In genomic region chr3:155889212-155889611, GRCh38 we compare ENCODE assay signal across 27 cellular contexts. TPM values are rescaled to one million over a fixed set of nuclear protein-coding genes. Genes with fewer than 3 reads are reported as not detected.
DNase-seq lines count a peak whose midpoint lies in the region; ATAC-seq and TF ChIP-seq lines count a peak whose summit lies in the region.
"Had no signal": no experiment of that assay in that cellular context is flagged by ENCODE, and none has a peak within 500 bp of the region (broad histone marks: within the 10 kb centered on the region; RNA-seq: fewer than 3 reads in every experiment).

No MANE protein-coding gene starts in this region.

- H3K56ac ChIP-seq in mesendoderm (ENCODE audit: low read length), result peak overlapping the region; percentile 56

- H3K79me1 ChIP-seq in mesendoderm (ENCODE audit: low read length), result peaks cover 11% of the 10 kb centered on the region

- H3K27me3 Mint-ChIP-seq in T-helper 1 cell treated with Interleukin-12 subunit alpha and Interleukin-12 subunit beta and Interleukin-4 antibody, amounts not matched to agents 30 μg/mL and 1 μg/mL, for 36 hours (ENCODE audit: low read depth), result no peaks in the 10 kb centered on the region
- no peaks in the 10 kb centered on the region for H3K27me3 Mint-ChIP-seq in CD8-positive, alpha-beta memory T cell
- no peaks in the 10 kb centered on the region for H3K27me3 Mint-ChIP-seq in WTC11 (ENCODE audit: low read depth)
- H3K27me3 Mint-ChIP-seq: activated naive CD4-positive, alpha-beta T cell treated with anti-CD3 and anti-CD28 coated beads, Interleukin-2, amount 10 ng/mL, durations not matched to agents 7 days and 5 days; stimulated activated naive CD8-positive, alpha-beta T cell treated with anti-CD3 and anti-CD28 coated beads, Interleukin-15, amount 100 ng/mL, for 72 hours had no signal

- H3K9me3 ChIP-seq in CD8-positive, alpha-beta memory T cell (ENCODE audit: low read length), result no peaks in the 10 kb centered on the region
- H3K9me3 ChIP-seq: left lung, vagina had no signal

- H3K18ac ChIP-seq in mesendoderm (ENCODE audit: low read length), result no peak overlapping the region

- no peak overlapping the region for H2BK5ac ChIP-seq in mesendoderm (ENCODE audit: low read length)

- H3K9ac ChIP-seq in mesendoderm (ENCODE audit: low read length), result no peak overlapping the region

- H2BK15ac ChIP-seq in mesendoderm (replicated peaks; ENCODE audit: low read depth), result no peak overlapping the region

- no peak overlapping the region for H3K4me2 ChIP-seq in mesendoderm (ENCODE audit: low read length)

- no peaks in the 10 kb centered on the region for H3K36me3 ChIP-seq in CD8-positive, alpha-beta memory T cell (ENCODE audit: insufficient read depth, low read length)
- no peaks in the 10 kb centered on the region for H3K36me3 ChIP-seq in mesendoderm (ENCODE audit: control insufficient read depth, insufficient read depth, low read length)

- H4K5ac ChIP-seq in mesendoderm (ENCODE audit: low read length), result no peak overlapping the region

- H3K4me3 Mint-ChIP-seq in T-helper 1 cell treated with Interleukin-12 subunit alpha and Interleukin-12 subunit beta and Interleukin-4 antibody, amounts not matched to agents 30 μg/mL and 1 μg/mL, for 36 hours, result no peak overlapping the region
- no peak overlapping the region for H3K4me3 Mint-ChIP-seq in CD8-positive, alpha-beta memory T cell
- no peak overlapping the region for H3K4me3 Mint-ChIP-seq in WTC11
- H3K4me3 Mint-ChIP-seq: activated naive CD4-positive, alpha-beta T cell treated with anti-CD3 and anti-CD28 coated beads, Interleukin-2, amount 10 ng/mL, durations not matched to agents 7 days and 5 days; activated T-cell treated with anti-CD3 and anti-CD28 coated beads, Interleukin-2, amount 50 U/mL, for 4 hours; stimulated activated naive CD8-positive, alpha-beta T cell treated with anti-CD3 and anti-CD28 coated beads, Interleukin-15, amount 100 ng/mL, for 72 hours had no signal

- H2BK120ac ChIP-seq in mesendoderm (ENCODE audit: low read depth, low read length), result no peak overlapping the region

- no peak overlapping the region for H3K23ac ChIP-seq in mesendoderm (ENCODE audit: low read length)

- H3K4ac ChIP-seq in mesendoderm (ENCODE audit: low read depth, low read length), result no peak overlapping the region

- peaks cover 26% of the 10 kb centered on the region for H3K4me1 Mint-ChIP-seq in T-helper 1 cell treated with Interleukin-12 subunit alpha and Interleukin-12 subunit beta and Interleukin-4 antibody, amounts not matched to agents 30 μg/mL and 1 μg/mL, for 36 hours (ENCODE audit: low read depth)
- peaks cover 37 to 56% (median 48%) of the 10 kb centered on the region in 3 donors for H3K4me1 Mint-ChIP-seq in CD8-positive, alpha-beta memory T cell
- H3K4me1 Mint-ChIP-seq in WTC11, result peaks cover 12% of the 10 kb centered on the region

- no peak overlapping the region for H2AK5ac ChIP-seq in mesendoderm (ENCODE audit: low read length)

- TF ChIP-seq CTCF in WTC11 (IDR thresholded peaks at IDR 0.05), result no peak

- H3K9me3 Mint-ChIP-seq in T-helper 1 cell treated with Interleukin-12 subunit alpha and Interleukin-12 subunit beta and Interleukin-4 antibody, amounts not matched to agents 30 μg/mL and 1 μg/mL, for 36 hours, result no peaks in the 10 kb centered on the region
- H3K9me3 Mint-ChIP-seq in CD8-positive, alpha-beta memory T cell, result no peaks in the 10 kb centered on the region
- no peaks in the 10 kb centered on the region for H3K9me3 Mint-ChIP-seq in WTC11
- H3K9me3 Mint-ChIP-seq: activated naive CD4-positive, alpha-beta T cell treated with anti-CD3 and anti-CD28 coated beads, Interleukin-2, amount 10 ng/mL, durations not matched to agents 7 days and 5 days; activated T-cell treated with anti-CD3 and anti-CD28 coated beads, Interleukin-2, amount 50 U/mL, for 4 hours; stimulated activated naive CD8-positive, alpha-beta T cell treated with anti-CD3 and anti-CD28 coated beads, Interleukin-15, amount 100 ng/mL, for 72 hours had no signal

- H3K27ac Mint-ChIP-seq in T-helper 1 cell treated with Interleukin-12 subunit alpha and Interleukin-12 subunit beta and Interleukin-4 antibody, amounts not matched to agents 30 μg/mL and 1 μg/mL, for 36 hours, result peak overlapping the region; percentile 2
- H3K27ac Mint-ChIP-seq in CD8-positive, alpha-beta memory T cell, result peak overlapping the region in 4 of 8 donors; percentile 12 to 56 (median 48)
- peak overlapping the region; percentile 54 for H3K27ac Mint-ChIP-seq in WTC11
- H3K27ac Mint-ChIP-seq: activated naive CD4-positive, alpha-beta T cell treated with anti-CD3 and anti-CD28 coated beads, Interleukin-2, amount 10 ng/mL, durations not matched to agents 7 days and 5 days; stimulated activated naive CD8-positive, alpha-beta T cell treated with anti-CD3 and anti-CD28 coated beads, Interleukin-15, amount 100 ng/mL, for 72 hours had no signal

- WGBS in mesendoderm (ENCODE audit: extremely low coverage, insufficient coverage, low lambda C conversion rate), result no CpG with 5 or more reads among the region's 5 CpGs

- H3K79me2 ChIP-seq in mesendoderm (ENCODE audit: control insufficient read depth, insufficient read depth, low read length), result peaks cover 48% of the 10 kb centered on the region

- peaks cover 4% of the 10 kb centered on the region for H3K4me1 ChIP-seq in CD8-positive, alpha-beta memory T cell (ENCODE audit: insufficient read depth, low read length)
- no peaks in the 10 kb centered on the region for H3K4me1 ChIP-seq in mesendoderm (ENCODE audit: control insufficient read depth, low read depth, low read length)

- H3K36me3 Mint-ChIP-seq in T-helper 1 cell treated with Interleukin-12 subunit alpha and Interleukin-12 subunit beta and Interleukin-4 antibody, amounts not matched to agents 30 μg/mL and 1 μg/mL, for 36 hours (ENCODE audit: low read depth), result peaks cover 5% of the 10 kb centered on the region
- H3K36me3 Mint-ChIP-seq in CD8-positive, alpha-beta memory T cell, result peaks cover 0 to 11% (median 2%) of the 10 kb centered on the region in 3 donors
- peaks cover 10% of the 10 kb centered on the region for H3K36me3 Mint-ChIP-seq in WTC11

- no peak for DNase-seq in T-helper 1 cell
- DNase-seq in CD8-positive, alpha-beta memory T cell, result no peak
- no peak for DNase-seq in WTC11 (ENCODE audit: low spot score)
- DNase-seq in mesendoderm, result no peak
- no peak for DNase-seq in effector CD8-positive, alpha-beta T cell (lab: John Stamatoyannopoulos, UW)
- no peak for DNase-seq in stimulated activated naive CD4-positive, alpha-beta T cell treated with Interleukin-2 at 50 U/mL for 16 hours (lab: John Stamatoyannopoulos, UW)
- DNase-seq: activated CD4-positive, alpha-beta T cell treated with anti-CD3 and anti-CD28 coated beads for 1 hour; activated CD8-positive, alpha-beta memory T cell treated with anti-CD3 and anti-CD28 coated beads for 24 hours; activated naive CD4-positive, alpha-beta T cell treated with anti-CD3 and anti-CD28 coated beads, Interleukin-2, amount 10 ng/mL, durations not matched to agents 7 days and 5 days; activated T-cell treated with anti-CD3 and anti-CD28 coated beads, Interleukin-2, amount 50 U/mL, for 4 hours; aorta; GM23248; hypothalamus; left lung; mesenchymal stem cell; MV-4-11; NCI-H1694 treated with DMSO at 0.1 percent for 48 hours; NCI-H2171; NCI-H510A treated with DMSO at 0.1 percent for 48 hours; NK-92 treated with Interleukin-12 subunit alpha and Interleukin-12 subunit beta, amount 100 ng/mL, for 24 hours; PC-3; SHP77; stimulated activated naive CD8-positive, alpha-beta T cell treated with anti-CD3 and anti-CD28 coated beads, Interleukin-15, amount 100 ng/mL, for 72 hours had no signal

- CTCF ChIA-PET in CD8-positive, alpha-beta memory T cell (lab: Charles Lee), result interaction anchor here (1.4 kb wide), 2 partner anchors 10 to 83 kb away, joined by 3 to 5 read pairs; partner anchors contain the start of gene C3orf33
- CTCF ChIA-PET in WTC11 (lab: Charles Lee), result interaction anchor here (1.1 kb wide), 1 partner anchor 83 kb away, joined by 3 read pairs; the partner anchor contains the start of gene C3orf33

- peak overlapping the region; percentile 64 for H3K27ac ChIP-seq in CD8-positive, alpha-beta memory T cell (ENCODE audit: low read depth, low read length)
- H3K27ac ChIP-seq in mesendoderm (ENCODE audit: low read depth, low read length), result no peak overlapping the region
- H3K27ac ChIP-seq: left lung, skin epidermis, vagina had no signal

- ATAC-seq in WTC11 (no peak), GM18858 (IDR thresholded peaks at IDR 0.05; ENCODE audit: unreplicated experiment) (no peak)
- ATAC-seq: activated T-cell treated with anti-CD3 and anti-CD28 coated beads, Interleukin-2, amount 50 U/mL, for 4 hours; left lung; PC-3 had no signal

- POLR2A ChIA-PET in CD8-positive, alpha-beta memory T cell (lab: Charles Lee), result no interaction called here
- POLR2A ChIA-PET in WTC11 (lab: Charles Lee), result no interaction called here

- H3K4me3 ChIP-seq in CD8-positive, alpha-beta memory T cell (ENCODE audit: low read length), result no peak overlapping the region
- H3K4me3 ChIP-seq in mesendoderm (ENCODE audit: low read length), result no peak overlapping the region
- H3K4me3 ChIP-seq: GM23248, left lung, skin epidermis, vagina had no signal

- H3K27me3 ChIP-seq in CD8-positive, alpha-beta memory T cell (ENCODE audit: insufficient read depth, low read length, poor library complexity, severe bottlenecking), result no peaks in the 10 kb centered on the region
- no peaks in the 10 kb centered on the region for H3K27me3 ChIP-seq in mesendoderm (ENCODE audit: insufficient read depth, low read length, poor library complexity)
- H3K27me3 ChIP-seq: left lung, vagina had no signal

- no peak overlapping the region for H4K8ac ChIP-seq in mesendoderm (ENCODE audit: low read depth, low read length)

TF ChIP-seq in WTC11, 78 proteins besides CTCF, POLR2A, EP300 and RAD21 (continues in another document):
- TF ChIP-seq ZBTB43 (CRISPR knock-in tag; IDR thresholded peaks at IDR 0.05) (no peak), CREM (CRISPR knock-in tag; IDR thresholded peaks at IDR 0.05) (no peak), ZNF219 (CRISPR knock-in tag; IDR thresholded peaks at IDR 0.05; ENCODE audit: borderline replicate concordance) (no peak)

RNA-seq across cellular contexts. Expression of gene GMPS, which starts 18.8 kb away (rescaled TPM):
- 100 to 1,000 TPM; 113 to 117 TPM for total RNA-seq in CD8-positive, alpha-beta memory T cell
- 63.7 TPM for polyA plus RNA-seq in CD8-positive, alpha-beta memory T cell
- total RNA-seq in WTC11 (2021), result 125 to 136 TPM (median 128 TPM) in 3 replicates
- polyA plus RNA-seq in mesendoderm (2013, experiment 1 of 2), result 121 TPM
- polyA plus RNA-seq in mesendoderm (2013, experiment 2 of 2), result 120 TPM

RNA-seq across cellular contexts. Expression of gene SLC33A1, which starts 35.0 kb away (rescaled TPM):
- 10 to 100 TPM; 22.8 to 24.8 TPM for total RNA-seq in CD8-positive, alpha-beta memory T cell
- polyA plus RNA-seq in CD8-positive, alpha-beta memory T cell, result 19.5 TPM
- 19.8 to 24.9 TPM (median 21.6 TPM) in 3 replicates for total RNA-seq in WTC11 (2021)
- polyA plus RNA-seq in mesendoderm (2013, experiment 1 of 2), result 15.6 TPM
- polyA plus RNA-seq in mesendoderm (2013, experiment 2 of 2), result 15.5 TPM
